1 cellular context compared by ENCODE assay signal in the genomic region with DNA sequence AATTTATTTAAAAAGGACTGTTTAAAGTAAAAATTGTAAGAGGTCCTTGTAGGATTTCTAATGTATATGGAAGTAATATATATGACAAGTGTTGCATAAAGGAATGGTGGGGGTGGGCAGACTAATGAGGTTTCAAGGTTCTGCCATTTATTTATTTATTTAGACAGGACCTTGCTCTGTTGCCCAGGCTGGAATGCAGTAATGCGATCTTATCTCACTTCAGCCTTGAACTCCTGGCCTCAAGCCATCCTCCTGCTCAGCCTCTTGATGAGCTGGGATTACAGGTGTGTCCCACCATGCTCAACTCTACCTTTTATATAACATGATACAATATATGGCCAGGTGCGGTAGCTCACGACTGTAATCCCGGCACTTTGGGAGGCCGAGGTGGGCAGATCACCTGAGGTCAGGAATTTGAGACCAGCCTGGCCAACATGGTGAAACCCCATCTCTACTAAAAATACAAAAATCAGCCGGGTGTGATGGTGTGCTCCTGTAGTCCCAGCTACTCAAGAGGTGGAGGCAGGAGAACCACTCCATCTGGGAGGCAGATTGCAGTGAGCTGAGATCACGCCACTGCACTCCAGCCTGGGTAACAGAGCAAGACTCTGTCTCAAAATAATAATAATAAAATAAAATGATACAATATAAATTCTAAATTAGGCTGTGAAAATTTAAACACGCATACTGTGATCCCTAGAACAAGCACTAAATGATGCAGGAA.
TF ChIP-seq lines count a peak whose summit lies in the region.

No MANE protein-coding gene starts in this region.

TF ChIP-seq in HepG2, 621 proteins besides CTCF, POLR2A, EP300 and RAD21 (continued from another document and continues in another):
- TF ChIP-seq, protein P1, sequence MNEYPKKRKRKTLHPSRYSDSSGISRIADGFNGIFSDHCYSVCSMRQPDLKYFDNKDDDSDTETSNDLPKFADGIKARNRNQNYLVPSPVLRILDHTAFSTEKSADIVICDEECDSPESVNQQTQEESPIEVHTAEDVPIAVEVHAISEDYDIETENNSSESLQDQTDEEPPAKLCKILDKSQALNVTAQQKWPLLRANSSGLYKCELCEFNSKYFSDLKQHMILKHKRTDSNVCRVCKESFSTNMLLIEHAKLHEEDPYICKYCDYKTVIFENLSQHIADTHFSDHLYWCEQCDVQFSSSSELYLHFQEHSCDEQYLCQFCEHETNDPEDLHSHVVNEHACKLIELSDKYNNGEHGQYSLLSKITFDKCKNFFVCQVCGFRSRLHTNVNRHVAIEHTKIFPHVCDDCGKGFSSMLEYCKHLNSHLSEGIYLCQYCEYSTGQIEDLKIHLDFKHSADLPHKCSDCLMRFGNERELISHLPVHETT (CRISPR knock-in tag; conservative IDR thresholded peaks at IDR 0.05): no peak
- TF ChIP-seq, protein P2, sequence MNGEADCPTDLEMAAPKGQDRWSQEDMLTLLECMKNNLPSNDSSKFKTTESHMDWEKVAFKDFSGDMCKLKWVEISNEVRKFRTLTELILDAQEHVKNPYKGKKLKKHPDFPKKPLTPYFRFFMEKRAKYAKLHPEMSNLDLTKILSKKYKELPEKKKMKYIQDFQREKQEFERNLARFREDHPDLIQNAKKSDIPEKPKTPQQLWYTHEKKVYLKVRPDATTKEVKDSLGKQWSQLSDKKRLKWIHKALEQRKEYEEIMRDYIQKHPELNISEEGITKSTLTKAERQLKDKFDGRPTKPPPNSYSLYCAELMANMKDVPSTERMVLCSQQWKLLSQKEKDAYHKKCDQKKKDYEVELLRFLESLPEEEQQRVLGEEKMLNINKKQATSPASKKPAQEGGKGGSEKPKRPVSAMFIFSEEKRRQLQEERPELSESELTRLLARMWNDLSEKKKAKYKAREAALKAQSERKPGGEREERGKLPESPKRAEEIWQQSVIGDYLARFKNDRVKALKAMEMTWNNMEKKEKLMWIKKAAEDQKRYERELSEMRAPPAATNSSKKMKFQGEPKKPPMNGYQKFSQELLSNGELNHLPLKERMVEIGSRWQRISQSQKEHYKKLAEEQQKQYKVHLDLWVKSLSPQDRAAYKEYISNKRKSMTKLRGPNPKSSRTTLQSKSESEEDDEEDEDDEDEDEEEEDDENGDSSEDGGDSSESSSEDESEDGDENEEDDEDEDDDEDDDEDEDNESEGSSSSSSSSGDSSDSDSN (CRISPR knock-in tag; IDR thresholded peaks at IDR 0.05): no peak
- TF ChIP-seq HBP1 (CRISPR knock-in tag; IDR thresholded peaks at IDR 0.05; ENCODE audit: low read depth): no peak
- no peak for TF ChIP-seq NPAS2 (CRISPR knock-in tag; IDR thresholded peaks at IDR 0.05; ENCODE audit: borderline replicate concordance)
- no peak for TF ChIP-seq MLLT10 (CRISPR knock-in tag; IDR thresholded peaks at IDR 0.05)
- TF ChIP-seq, protein P3, sequence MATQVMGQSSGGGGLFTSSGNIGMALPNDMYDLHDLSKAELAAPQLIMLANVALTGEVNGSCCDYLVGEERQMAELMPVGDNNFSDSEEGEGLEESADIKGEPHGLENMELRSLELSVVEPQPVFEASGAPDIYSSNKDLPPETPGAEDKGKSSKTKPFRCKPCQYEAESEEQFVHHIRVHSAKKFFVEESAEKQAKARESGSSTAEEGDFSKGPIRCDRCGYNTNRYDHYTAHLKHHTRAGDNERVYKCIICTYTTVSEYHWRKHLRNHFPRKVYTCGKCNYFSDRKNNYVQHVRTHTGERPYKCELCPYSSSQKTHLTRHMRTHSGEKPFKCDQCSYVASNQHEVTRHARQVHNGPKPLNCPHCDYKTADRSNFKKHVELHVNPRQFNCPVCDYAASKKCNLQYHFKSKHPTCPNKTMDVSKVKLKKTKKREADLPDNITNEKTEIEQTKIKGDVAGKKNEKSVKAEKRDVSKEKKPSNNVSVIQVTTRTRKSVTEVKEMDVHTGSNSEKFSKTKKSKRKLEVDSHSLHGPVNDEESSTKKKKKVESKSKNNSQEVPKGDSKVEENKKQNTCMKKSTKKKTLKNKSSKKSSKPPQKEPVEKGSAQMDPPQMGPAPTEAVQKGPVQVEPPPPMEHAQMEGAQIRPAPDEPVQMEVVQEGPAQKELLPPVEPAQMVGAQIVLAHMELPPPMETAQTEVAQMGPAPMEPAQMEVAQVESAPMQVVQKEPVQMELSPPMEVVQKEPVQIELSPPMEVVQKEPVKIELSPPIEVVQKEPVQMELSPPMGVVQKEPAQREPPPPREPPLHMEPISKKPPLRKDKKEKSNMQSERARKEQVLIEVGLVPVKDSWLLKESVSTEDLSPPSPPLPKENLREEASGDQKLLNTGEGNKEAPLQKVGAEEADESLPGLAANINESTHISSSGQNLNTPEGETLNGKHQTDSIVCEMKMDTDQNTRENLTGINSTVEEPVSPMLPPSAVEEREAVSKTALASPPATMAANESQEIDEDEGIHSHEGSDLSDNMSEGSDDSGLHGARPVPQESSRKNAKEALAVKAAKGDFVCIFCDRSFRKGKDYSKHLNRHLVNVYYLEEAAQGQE (IDR thresholded peaks at IDR 0.05; ENCODE audit: borderline replicate concordance in 1 of 2, low read depth in 1 of 2, low read length in 2 of 2): 0 out of 4 replicates have a peak, but pooled peaks of 1 of the 2 experiments have one; percentile 38
- TF ChIP-seq, protein P4, sequence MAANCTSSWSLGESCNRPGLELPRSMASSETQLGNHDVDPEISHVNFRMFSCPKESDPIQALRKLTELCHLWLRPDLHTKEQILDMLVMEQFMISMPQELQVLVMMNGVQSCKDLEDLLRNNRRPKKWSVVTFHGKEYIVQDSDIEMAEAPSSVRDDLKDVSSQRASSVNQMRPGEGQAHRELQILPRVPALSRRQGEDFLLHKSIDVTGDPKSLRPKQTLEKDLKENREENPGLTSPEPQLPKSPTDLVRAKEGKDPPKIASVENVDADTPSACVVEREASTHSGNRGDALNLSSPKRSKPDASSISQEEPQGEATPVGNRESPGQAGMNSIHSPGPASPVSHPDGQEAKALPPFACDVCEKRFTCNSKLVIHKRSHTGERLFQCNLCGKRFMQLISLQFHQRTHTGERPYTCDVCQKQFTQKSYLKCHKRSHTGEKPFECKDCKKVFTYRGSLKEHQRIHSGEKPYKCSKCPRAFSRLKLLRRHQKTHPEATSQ (CRISPR knock-in tag; IDR thresholded peaks at IDR 0.05; ENCODE audit: borderline replicate concordance): no peak
- TF ChIP-seq, protein P5, sequence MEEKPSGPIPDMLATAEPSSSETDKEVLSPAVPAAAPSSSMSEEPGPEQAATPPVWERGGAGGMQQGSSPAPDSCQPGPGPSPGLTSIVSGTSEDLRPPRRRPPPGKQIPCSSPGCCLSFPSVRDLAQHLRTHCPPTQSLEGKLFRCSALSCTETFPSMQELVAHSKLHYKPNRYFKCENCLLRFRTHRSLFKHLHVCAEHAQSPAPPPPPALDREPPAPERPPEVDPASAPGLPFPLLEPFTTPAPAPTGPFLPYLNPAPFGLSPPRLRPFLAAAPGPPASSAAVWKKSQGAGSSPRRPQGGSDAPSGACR (CRISPR knock-in tag; IDR thresholded peaks at IDR 0.05): no peak
- peak; percentile 70 for TF ChIP-seq ELF3 (CRISPR knock-in tag; IDR thresholded peaks at IDR 0.05)
- no peak for TF ChIP-seq RFX5 (IDR thresholded peaks at IDR 0.05; ENCODE audit: low read depth, low read length)
- peak; percentile 87; the same call in 1 of the 2 replicates for TF ChIP-seq HMG20A (CRISPR knock-in tag; IDR thresholded peaks at IDR 0.05; ENCODE audit: borderline replicate concordance)
- TF ChIP-seq ISX (CRISPR knock-in tag; conservative IDR thresholded peaks at IDR 0.05): no peak
- no peak for TF ChIP-seq RNF2 (conservative IDR thresholded peaks at IDR 0.05; ENCODE audit: low read depth)
- TF ChIP-seq ZNF335 (CRISPR knock-in tag; IDR thresholded peaks at IDR 0.05): no peak
- peak; percentile 79 for TF ChIP-seq ZNF264 (CRISPR knock-in tag; IDR thresholded peaks at IDR 0.05)
- TF ChIP-seq E2F5 (CRISPR knock-in tag; conservative IDR thresholded peaks at IDR 0.05): no peak
- 0 out of 2 replicates have a peak, but pooled peaks have one; percentile 22 for TF ChIP-seq HOMEZ (CRISPR knock-in tag; IDR thresholded peaks at IDR 0.05; ENCODE audit: low read depth)
- no peak for TF ChIP-seq ZNF75D (CRISPR knock-in tag; IDR thresholded peaks at IDR 0.05; ENCODE audit: borderline replicate concordance)
- TF ChIP-seq KLF6 (CRISPR knock-in tag; IDR thresholded peaks at IDR 0.05): peak; percentile 45; the same call in 1 of the 2 replicates
- TF ChIP-seq ZFAT (CRISPR knock-in tag; conservative IDR thresholded peaks at IDR 0.05): no peak
- TF ChIP-seq ZNF451 (CRISPR knock-in tag; IDR thresholded peaks at IDR 0.05): no peak
- 0 out of 2 replicates have a peak, but pooled peaks have one; percentile 2 for TF ChIP-seq ATF7 (IDR thresholded peaks at IDR 0.05)
- TF ChIP-seq ATF7 (CRISPR knock-in tag; IDR thresholded peaks at IDR 0.05): no peak
- TF ChIP-seq ZBTB44 (CRISPR knock-in tag; IDR thresholded peaks at IDR 0.05): no peak
- TF ChIP-seq ZNF709 (CRISPR knock-in tag; IDR thresholded peaks at IDR 0.05): no peak
- TF ChIP-seq HOXA3 (CRISPR knock-in tag; IDR thresholded peaks at IDR 0.05): peak; percentile 82; the same call in 1 of the 2 replicates
- TF ChIP-seq KDM2A (CRISPR knock-in tag; IDR thresholded peaks at IDR 0.05; ENCODE audit: borderline replicate concordance, low read depth): no peak
- no peak for TF ChIP-seq ARID2 (CRISPR knock-in tag; IDR thresholded peaks at IDR 0.05; ENCODE audit: borderline replicate concordance)
- no peak for TF ChIP-seq E2F1 (CRISPR knock-in tag; IDR thresholded peaks at IDR 0.05)
- TF ChIP-seq ZNF326 (CRISPR knock-in tag; IDR thresholded peaks at IDR 0.05; ENCODE audit: borderline replicate concordance): no peak
- TF ChIP-seq POLR2AphosphoS5 (IDR thresholded peaks at IDR 0.05; ENCODE audit: low read depth, low read length): no peak
- TF ChIP-seq ZSCAN12 (CRISPR knock-in tag; IDR thresholded peaks at IDR 0.05): no peak
- no peak for TF ChIP-seq HNRNPUL1 (IDR thresholded peaks at IDR 0.05; ENCODE audit: low read depth, low read length)
- no peak for TF ChIP-seq POLR2G (IDR thresholded peaks at IDR 0.05; ENCODE audit: low read depth, low read length)
- TF ChIP-seq TOPORS (CRISPR knock-in tag; IDR thresholded peaks at IDR 0.05): 0 out of 2 replicates have a peak, but pooled peaks have one; percentile 25
- TF ChIP-seq ARNTL (CRISPR knock-in tag; IDR thresholded peaks at IDR 0.05): no peak
- TF ChIP-seq ZFP62 (CRISPR knock-in tag; IDR thresholded peaks at IDR 0.05): no peak
- TF ChIP-seq DNMT3B (CRISPR knock-in tag; conservative IDR thresholded peaks at IDR 0.05): no peak
- no peak for TF ChIP-seq ZNF790 (CRISPR knock-in tag; IDR thresholded peaks at IDR 0.05; ENCODE audit: borderline replicate concordance)
- TF ChIP-seq, protein P6, sequence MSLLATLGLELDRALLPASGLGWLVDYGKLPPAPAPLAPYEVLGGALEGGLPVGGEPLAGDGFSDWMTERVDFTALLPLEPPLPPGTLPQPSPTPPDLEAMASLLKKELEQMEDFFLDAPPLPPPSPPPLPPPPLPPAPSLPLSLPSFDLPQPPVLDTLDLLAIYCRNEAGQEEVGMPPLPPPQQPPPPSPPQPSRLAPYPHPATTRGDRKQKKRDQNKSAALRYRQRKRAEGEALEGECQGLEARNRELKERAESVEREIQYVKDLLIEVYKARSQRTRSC (CRISPR knock-in tag; IDR thresholded peaks at IDR 0.05; ENCODE audit: low read depth): no peak
- no peak for TF ChIP-seq ZNF432 (CRISPR knock-in tag; IDR thresholded peaks at IDR 0.05; ENCODE audit: borderline replicate concordance)
- TF ChIP-seq ZNF780A (CRISPR knock-in tag; IDR thresholded peaks at IDR 0.05): no peak
- TF ChIP-seq ELF4 (CRISPR knock-in tag; IDR thresholded peaks at IDR 0.05; ENCODE audit: borderline replicate concordance): no peak
- TF ChIP-seq SRF (IDR thresholded peaks at IDR 0.05; ENCODE audit: low read depth, low read length): no peak
